In genomic region chr3:40191850-40192448, GRCh38 we compare ENCODE assay signal across 8 cellular contexts.
A peak's percentile ranks its signal among the peaks of the same experiment; 100 is the strongest.
DNase-seq lines count a peak whose midpoint lies in the region; ATAC-seq, FAIRE-seq and TF ChIP-seq lines count a peak whose summit lies in the region.

No MANE protein-coding gene starts in this region.

- DNase-seq in BE2C (peak; percentile 44), HuH-7 (ENCODE audit: low spot score) (peak; percentile 53), T-helper 9 cell (peak; percentile 38), K562 (ENCODE audit: extremely low read depth in 1 of 4, low spot score in 3 of 4) (peak; percentile 78 to 83 (median 81)), iPS-NIHi11 (ENCODE audit: low spot score) (peak; percentile 75)
- peak; percentile 22 to 38 (median 29) for DNase-seq in stimulated activated CD4-positive, alpha-beta T cell treated with anti-CD3 and anti-CD28 coated beads, Interleukin-1b, Interleukin-23, amount 100 ng/mL, for 24 hours (ENCODE audit: low read depth in 4 of 4, low spot score in 1 of 4)

- CTCF ChIA-PET in K562 (lab: Yijun Ruan, JAX; ENCODE audit: low intra/inter-chr PET ratio), result interaction anchor here (1.0 to 4.6 kb wide), 6 partner anchors 48 to 241 kb away, joined by 4 to 90 read pairs (median 7); partner anchors contain the start of gene EIF1B

- TF ChIP-seq POLR2A in K562 (conservative IDR thresholded peaks at IDR 0.05), result no peak

- H3K9me1 ChIP-seq in K562 (ENCODE audit: control insufficient read depth, insufficient read depth, low read length), result no peaks in the 10 kb centered on the region

- peak overlapping the region; percentile 89 for H2AFZ ChIP-seq in K562 (ENCODE audit: low read depth, low read length)

- peak; percentile 89 to 93 for TF ChIP-seq RAD21 in K562 (CRISPR knock-in tag; conservative IDR thresholded peaks at IDR 0.05 in 1 of 2, IDR thresholded peaks at IDR 0.05 in 1 of 2)

- H3K36me3 ChIP-seq in BE2C (no peaks in the 10 kb centered on the region), K562 (ENCODE audit: control insufficient read depth, insufficient read depth, low read length) (no peaks in the 10 kb centered on the region)

- no peaks in the 10 kb centered on the region for H3K79me2 ChIP-seq in K562 (ENCODE audit: control insufficient read depth, insufficient read depth, low read length)

- TF ChIP-seq CTCF in BE2C (IDR thresholded peaks at IDR 0.05; ENCODE audit: low read depth, low read length) (peak; percentile 78), K562 (IDR thresholded peaks at IDR 0.05 in 2 of 3, conservative IDR thresholded peaks at IDR 0.05 in 1 of 3; ENCODE audit: insufficient read depth in 2 of 3, low read depth in 1 of 3, low read length in 3 of 3) (peak; percentile 87 to 98 (median 91))

- POLR2A ChIA-PET in K562 (lab: Yijun Ruan, JAX), result interaction anchor here (0.6 to 2.6 kb wide), 14 partner anchors 10 to 744 kb away, joined by 3 to 35 read pairs (median 5); partner anchors contain the start of genes EIF1B and RPL14

- H3K27me3 ChIP-seq in BE2C (no peaks in the 10 kb centered on the region), K562 (ENCODE audit: control insufficient read depth in 2 of 2, insufficient read depth in 2 of 2, low read length in 2 of 2) (peaks cover 0 to 34% of the 10 kb centered on the region in 2 experiments; a peak in 2 of 5 replicates)

- 33% methylated on average over 3 of the region's 3 CpGs for WGBS in K562 (ENCODE audit: insufficient coverage, low coverage, missing lambda C conversion rate)

- FAIRE-seq in K562 (lab: Jason Lieb, UNC), result peak; percentile 97

- H3K9me3 ChIP-seq in BE2C (no peaks in the 10 kb centered on the region), K562 (replicated peaks; ENCODE audit: control insufficient read depth, insufficient read depth, low read depth, low read length) (no peaks in the 10 kb centered on the region)

- H3K4me1 ChIP-seq in BE2C, result no peaks in the 10 kb centered on the region
- peaks cover 3 to 9% of the 10 kb centered on the region in 2 experiments; a peak in 2 of 5 replicates for H3K4me1 ChIP-seq in K562 (replicated peaks in 1 of 2; ENCODE audit: control insufficient read depth in 2 of 2, insufficient read depth in 2 of 2, low read length in 2 of 2)

- H3K4me3 ChIP-seq in BE2C (ENCODE audit: low read depth, low read length), result no peak overlapping the region
- H3K4me3 ChIP-seq in K562, result no peak overlapping the region

- in situ Hi-C loops in K562 (cut with MboI), result loop anchor here (5.0 to 10.0 kb wide), 2 partner anchors 125 to 243 kb away; no protein-coding TSS in a partner anchor

- no peak overlapping the region; the same call in 1 of the 2 replicates for H3K4me2 ChIP-seq in K562 (ENCODE audit: insufficient read depth, low read length)

- H3K27ac ChIP-seq in K562 (ENCODE audit: extremely low read depth, low read depth, low read length), result no peak overlapping the region

- TF ChIP-seq EP300 in K562 (IDR thresholded peaks at IDR 0.05; ENCODE audit: low read length), result no peak

- ATAC-seq in GM18868 (IDR thresholded peaks at IDR 0.05; ENCODE audit: unreplicated experiment) (peak; percentile 50), K562 (peak; percentile 83), HG02588 (IDR thresholded peaks at IDR 0.05; ENCODE audit: unreplicated experiment) (no peak)

- intact Hi-C loops in K562 (cut with micrococcal nuclease), result loop anchor here (1.0 to 10.0 kb wide), 5 partner anchors 50 to 1693 kb away; no protein-coding TSS in a partner anchor

- no TSS peak for BruUV-seq in K562 (replicated peaks; lab: Mats Ljungman, UMichigan)

- H4K20me1 ChIP-seq in K562 (replicated peaks; ENCODE audit: control insufficient read depth, insufficient read depth, low read length), result no peaks in the 10 kb centered on the region

- H3K9ac ChIP-seq in K562 (ENCODE audit: insufficient read depth in 1 of 2, low read depth in 2 of 2, low read length in 2 of 2), result no peak overlapping the region

TF ChIP-seq in K562, 482 proteins besides CTCF, POLR2A, EP300 and RAD21 (continues in another document):
- TF ChIP-seq TBL1XR1 (IDR thresholded peaks at IDR 0.05; ENCODE audit: low read length in 2 of 2) (peak in 1 of 2 experiments; percentile 34; a peak in 1 of 4 replicates), HNRNPUL1 (IDR thresholded peaks at IDR 0.05; ENCODE audit: low read length) (no peak), SPI1 (IDR thresholded peaks at IDR 0.05; ENCODE audit: borderline replicate concordance, low read depth, low read length) (no peak), E2F3 (CRISPR knock-in tag; IDR thresholded peaks at IDR 0.05) (no peak), CC2D1A (IDR thresholded peaks at IDR 0.05) (peak; percentile 63), JUN (IDR thresholded peaks at IDR 0.05; ENCODE audit: borderline replicate concordance, low read depth, low read length) (0 out of 2 replicates have a peak, but pooled peaks have one; percentile 15), JUN (CRISPR knock-in tag; IDR thresholded peaks at IDR 0.05; ENCODE audit: borderline replicate concordance) (no peak), E2F6 (IDR thresholded peaks at IDR 0.05; ENCODE audit: borderline replicate concordance in 1 of 2, extremely low read depth in 1 of 2, insufficient read depth in 1 of 2, insufficient read length in 1 of 2, low read depth in 1 of 2, low read length in 1 of 2, poor library complexity in 1 of 2, severe bottlenecking in 1 of 2) (no peak), FOXA1 (IDR thresholded peaks at IDR 0.05; ENCODE audit: borderline replicate concordance) (no peak), DEAF1 (CRISPR knock-in tag; IDR thresholded peaks at IDR 0.05) (peak; percentile 90), BHLHE40 (IDR thresholded peaks at IDR 0.05; ENCODE audit: low read length) (0 out of 2 replicates have a peak, but pooled peaks have one; percentile 13), SMC3 (conservative IDR thresholded peaks at IDR 0.05; ENCODE audit: insufficient read depth, low read depth, low read length) (peak; percentile 95), ZNF431 (CRISPR knock-in tag; IDR thresholded peaks at IDR 0.05) (no peak), ARID2 (IDR thresholded peaks at IDR 0.05) (peak; percentile 83), ZNF143 (CRISPR knock-in tag; IDR thresholded peaks at IDR 0.05) (no peak), MAZ (CRISPR knock-in tag; conservative IDR thresholded peaks at IDR 0.05 in 1 of 2, IDR thresholded peaks at IDR 0.05 in 1 of 2) (peak in 1 of 2 experiments; percentile 5; a peak in 1 of 4 replicates), ZNF217 (CRISPR knock-in tag; IDR thresholded peaks at IDR 0.05) (no peak), BDP1 (IDR thresholded peaks at IDR 0.05; ENCODE audit: insufficient read depth, insufficient read length) (no peak), ARID4B (CRISPR knock-in tag; IDR thresholded peaks at IDR 0.05) (no peak), DLX4 (CRISPR knock-in tag; IDR thresholded peaks at IDR 0.05) (no peak), NCOA1 (IDR thresholded peaks at IDR 0.05; ENCODE audit: low read depth) (no peak)

Comparison
In these comparisons a context has a peak if more than half of its experiments do, and no peak if none do; other contexts are left out.
1. DNase-seq: peak in every context shown above with its lines; median percentile 81 in K562; 75 in iPS-NIHi11; 53 in HuH-7; 44 in BE2C; 38 in T-helper 9 cell; 29 in stimulated activated CD4-positive, alpha-beta T cell treated with anti-CD3 and anti-CD28 coated beads, Interleukin-1b, Interleukin-23, amount 100 ng/mL, for 24 hours.